26 cellular contexts compared by ENCODE assay signal in genomic region chr20:12531626-12532025, GRCh38.
"Had no signal": no experiment of that assay in that cellular context is flagged by ENCODE, and none has a peak within 500 bp of the region (broad histone marks: within the 10 kb centered on the region; RNA-seq: fewer than 3 reads in every experiment).

No MANE protein-coding gene starts in this region.

- H3K36me3 ChIP-seq: heart right ventricle, left lung, pancreas, prostate gland, spleen, suprapubic skin, thoracic aorta, tibial artery, upper lobe of right lung had no signal

- FAIRE-seq: keratinocyte, pancreas, urothelium cell line had no signal

- H3K27ac ChIP-seq: heart right ventricle, left lung, pancreas, prostate gland, skin epidermis, spleen, suprapubic skin, thoracic aorta, tibial artery, upper lobe of right lung had no signal

- ATAC-seq: heart right ventricle; left cardiac atrium; left lung; naive thymus-derived CD8-positive, alpha-beta T cell; pancreas; right cardiac atrium; sciatic nerve; stimulated activated effector memory CD8-positive, alpha-beta T cell treated with anti-CD3 and anti-CD28 coated beads, Interleukin-12 subunit alpha, Interleukin-12 subunit beta, amount 100 ng/mL, for 72 hours; upper lobe of right lung had no signal

- H3K27me3 ChIP-seq: heart right ventricle, left lung, pancreas, spleen, suprapubic skin, tibial artery, upper lobe of right lung had no signal

- H3K4me1 ChIP-seq: heart right ventricle, left lung, pancreas, prostate gland, spleen, suprapubic skin, tibial artery, upper lobe of right lung had no signal

- DNase-seq: heart right ventricle; hippocampal formation; kidney glomerular epithelial cell; left cardiac atrium; left lung; mesendoderm; naive thymus-derived CD8-positive, alpha-beta T cell; nucleus accumbens; pancreas; posterior cingulate gyrus; retina; right cardiac atrium; spleen; stimulated activated CD4-positive, alpha-beta T cell treated with anti-CD3 and anti-CD28 coated beads, Interleukin-4, amount 100 ng/mL, for 24 hours; stimulated activated naive CD4-positive, alpha-beta T cell; tibial artery; upper lobe of right lung had no signal

- H3K4me3 ChIP-seq: heart right ventricle, left lung, lung, pancreas, prostate gland, skin epidermis, spleen, suprapubic skin, thoracic aorta, tibial artery, upper lobe of right lung had no signal

- H3K9me3 ChIP-seq: prostate gland, thoracic aorta, upper lobe of right lung had no signal
